ENCODE assay signal across 12 cellular contexts in genomic region chr9:36317766-36318165, GRCh38. TPM values are rescaled to one million over a fixed set of nuclear protein-coding genes. Genes with fewer than 3 reads are reported as not detected.
A peak's percentile ranks its signal among the peaks of the same experiment; 100 is the strongest.
DNase-seq lines count a peak whose midpoint lies in the region; ATAC-seq, FAIRE-seq and TF ChIP-seq lines count a peak whose summit lies in the region.
"Had no signal": no experiment of that assay in that cellular context is flagged by ENCODE, and none has a peak within 500 bp of the region (broad histone marks: within the 10 kb centered on the region; RNA-seq: fewer than 3 reads in every experiment).

No MANE protein-coding gene starts in this region.

- no peaks in the 10 kb centered on the region for H3K9me3 ChIP-seq in lung (ENCODE audit: control insufficient read depth in 2 of 2, insufficient read depth in 1 of 2, low read length in 1 of 2)

- H3K36me3 ChIP-seq in bronchial epithelial cell (ENCODE audit: control insufficient read depth, insufficient read depth, low read length) (no peaks in the 10 kb centered on the region), lung (ENCODE audit: control insufficient read depth in 2 of 2, insufficient read depth in 2 of 2, low read length in 2 of 2) (no peaks in the 10 kb centered on the region)

- H3K4me3 ChIP-seq in bronchial epithelial cell (ENCODE audit: low read depth, low read length), result no peak overlapping the region
- no peak overlapping the region for H3K4me3 ChIP-seq in lung
- H3K4me3 ChIP-seq: SK-N-MC had no signal

- ATAC-seq in lung (ENCODE audit: insufficient read depth, low FRiP score) (no peak), HG03280 (IDR thresholded peaks at IDR 0.05; ENCODE audit: unreplicated experiment) (no peak)
- ATAC-seq in activated naive CD4-positive, alpha-beta T cell treated with anti-CD3 and anti-CD28 coated beads, Interleukin-2, amount 50 U/mL, for 72 hours, result no peak
- ATAC-seq: naive thymus-derived CD8-positive, alpha-beta T cell had no signal

- 23 to 33% methylated on average over 6 of the region's 6 CpGs for WGBS in lung, 2 donors

- CTCF ChIA-PET in GM10248 (lab: Yijun Ruan, JAX), result interaction anchor here (1.6 to 8.0 kb wide), 2 partner anchors 12 kb away, joined by 5 to 78 read pairs; no protein-coding TSS in a partner anchor

- H3K4me1 ChIP-seq in lung (ENCODE audit: control insufficient read depth in 2 of 2, insufficient read depth in 2 of 2, low read length in 2 of 2), result peaks cover 0 to 12% of the 10 kb centered on the region in 2 donors

- no peak for TF ChIP-seq CTCF in bronchial epithelial cell (IDR thresholded peaks at IDR 0.05; ENCODE audit: insufficient read depth, low read length, severe bottlenecking)
- TF ChIP-seq CTCF in lung (IDR thresholded peaks at IDR 0.05; ENCODE audit: control extremely low read depth, extremely low read depth), result no peak
- TF ChIP-seq CTCF in GM10248 (IDR thresholded peaks at IDR 0.05; ENCODE audit: control extremely low read depth, extremely low read depth, low read depth, missing control alignments), result no peak

- DNase-seq in COLO829 (ENCODE audit: low spot score) (peak; percentile 92), NCI-H1105 (lab: John Stamatoyannopoulos, UW) (peak; percentile 48), bronchial epithelial cell (ENCODE audit: low read depth) (peak; percentile 97), lung (ENCODE audit: low spot score) (peak; percentile 42), GM10248 (ENCODE audit: extremely low spot score) (no peak), germinal center (ENCODE audit: low spot score) (no peak)
- DNase-seq in activated naive CD4-positive, alpha-beta T cell treated with anti-CD3 and anti-CD28 coated beads, Interleukin-2, amount 50 U/mL, for 72 hours (ENCODE audit: low spot score in 2 of 2), result no peak
- DNase-seq: MV-4-11; naive thymus-derived CD8-positive, alpha-beta T cell had no signal

- no peak overlapping the region for H3K27ac Mint-ChIP-seq in activated naive CD4-positive, alpha-beta T cell treated with anti-CD3 and anti-CD28 coated beads, Interleukin-2, amount 50 U/mL, for 72 hours
- H3K27ac Mint-ChIP-seq: naive thymus-derived CD8-positive, alpha-beta T cell had no signal

- FAIRE-seq in bronchial epithelial cell (lab: Jason Lieb, UNC), result peak; percentile 88
- FAIRE-seq: GM12892 had no signal

- H3K27me3 ChIP-seq in bronchial epithelial cell (ENCODE audit: control insufficient read depth, insufficient read depth, low read length) (no peaks in the 10 kb centered on the region), lung (ENCODE audit: control insufficient read depth, insufficient read depth) (no peaks in the 10 kb centered on the region)

- POLR2A ChIA-PET in GM10248 (lab: Yijun Ruan, JAX), result no interaction called here

- no peaks in the 10 kb centered on the region for H3K36me3 Mint-ChIP-seq in activated naive CD4-positive, alpha-beta T cell treated with anti-CD3 and anti-CD28 coated beads, Interleukin-2, amount 50 U/mL, for 72 hours
- H3K36me3 Mint-ChIP-seq: naive thymus-derived CD8-positive, alpha-beta T cell had no signal

- H3K9me3 Mint-ChIP-seq in activated naive CD4-positive, alpha-beta T cell treated with anti-CD3 and anti-CD28 coated beads, Interleukin-2, amount 50 U/mL, for 72 hours, result peaks cover 0 to 7% of the 10 kb centered on the region in 2 donors

- H3K27ac ChIP-seq in lung (ENCODE audit: low read depth in 1 of 2, low read length in 1 of 2), result no peak overlapping the region
- H3K27ac ChIP-seq: SK-N-MC had no signal

RNA-seq across cellular contexts. Expression of gene GNE, which starts 59.5 kb away (rescaled TPM):
- total RNA-seq in bronchial epithelial cell (11.5 and 14.7 TPM in 2 replicates), lung (10 to 100 TPM; 17.1 to 18.4 TPM)
- polyA plus RNA-seq in lung, result 10 to 100 TPM in 1 of 2 donors, 1 to 10 TPM in 1; 5.1 to 10.4 TPM
- 10 to 100 TPM; 10.0 to 18.4 TPM for total RNA-seq in activated naive CD4-positive, alpha-beta T cell treated with anti-CD3 and anti-CD28 coated beads, Interleukin-2, amount 50 U/mL, for 72 hours

Comparison
In these comparisons a context has a peak if more than half of its experiments do, and no peak if none do; other contexts are left out.
1. DNase-seq: peak in COLO829 (single experiment), NCI-H1105 (single experiment), bronchial epithelial cell (single experiment) and lung (single experiment); none in GM10248 (single experiment), germinal center (single experiment) and activated naive CD4-positive, alpha-beta T cell treated with anti-CD3 and anti-CD28 coated beads, Interleukin-2, amount 50 U/mL, for 72 hours (0 of 2).